In the genomic region with DNA sequence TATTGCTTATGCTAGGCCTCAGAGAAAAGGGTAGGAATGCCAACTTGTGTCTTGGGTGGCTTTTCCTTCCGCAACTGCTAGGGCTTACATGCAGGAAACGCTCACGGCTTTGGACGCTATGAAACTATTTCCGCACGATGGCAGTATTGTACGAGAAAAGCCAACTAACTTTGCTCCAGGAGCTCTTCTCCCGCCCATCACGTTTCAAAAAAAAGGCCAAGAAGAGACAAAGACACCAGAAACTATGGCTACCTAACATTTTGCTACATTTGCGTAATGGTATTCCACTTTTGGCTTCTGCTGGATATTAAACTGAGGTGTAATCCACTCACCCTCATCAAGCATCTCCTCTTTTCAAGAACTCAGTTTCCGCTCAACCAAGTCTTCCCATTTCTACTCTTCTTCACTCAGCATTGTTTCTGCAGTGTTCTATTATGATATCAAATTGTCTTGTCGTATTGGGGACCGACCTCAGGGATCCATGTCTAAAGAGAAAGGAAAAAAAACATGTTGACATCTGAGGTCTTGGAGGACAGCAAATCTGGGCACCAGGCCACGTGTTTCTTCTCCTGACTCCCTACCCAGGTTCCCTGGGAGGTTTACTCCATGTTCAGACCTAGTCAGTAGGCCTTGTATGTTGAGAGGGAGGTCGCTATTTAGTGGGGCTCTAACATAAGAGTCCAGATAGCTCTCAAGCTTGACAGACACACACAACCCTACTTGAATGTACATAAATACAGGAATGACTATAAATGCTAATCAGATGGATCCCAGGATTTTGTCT, we compare ENCODE assay signal across 7 cellular contexts.
A peak's percentile ranks its signal among the peaks of the same experiment; 100 is the strongest.
DNase-seq lines count a peak whose midpoint lies in the region; ATAC-seq and TF ChIP-seq lines count a peak whose summit lies in the region.

No MANE protein-coding gene starts in this region.

- ATAC-seq in GM18870 (IDR thresholded peaks at IDR 0.05; ENCODE audit: unreplicated experiment) (peak; percentile 59), gastrocnemius medialis (no peak), GM21447 (IDR thresholded peaks at IDR 0.05; ENCODE audit: unreplicated experiment) (no peak), HG03175 (IDR thresholded peaks at IDR 0.05; ENCODE audit: unreplicated experiment) (no peak)

- no peaks in the 10 kb centered on the region for H3K9me3 Mint-ChIP-seq in MCF 10A (ENCODE audit: unreplicated experiment)

- in situ Hi-C loops in gastrocnemius medialis (cut with MboI; ENCODE audit: low sequenced_read_pairs in 4 of 4), result no loop called here

- peak overlapping the region; percentile 92 for H3K27ac Mint-ChIP-seq in MCF 10A (ENCODE audit: low read depth, unreplicated experiment)

- peak overlapping the region in 2 of 4 donors; percentile 40 to 44 for H3K4me3 ChIP-seq in gastrocnemius medialis

- peaks cover 6% of the 10 kb centered on the region for H3K36me3 Mint-ChIP-seq in MCF 10A (ENCODE audit: insufficient read depth, unreplicated experiment)

- BruUV-seq in MCF 10A (replicated peaks; lab: Mats Ljungman, UMichigan), result no TSS peak

- no peaks in the 10 kb centered on the region for H3K36me3 ChIP-seq in gastrocnemius medialis

- TF ChIP-seq RAD21 in Ishikawa (IDR thresholded peaks at IDR 0.05; ENCODE audit: low read depth), result peak; percentile 71

- CTCF ChIA-PET in MCF 10A (lab: Yijun Ruan, JAX), result interaction anchor here (0.6 to 3.6 kb wide), 8 partner anchors 9 to 1260 kb away, joined by 3 to 12 read pairs (median 4); no protein-coding TSS in a partner anchor

- peaks cover 0 to 5% of the 10 kb centered on the region in 2 donors for H3K4me1 ChIP-seq in gastrocnemius medialis

- H3K4me3 Mint-ChIP-seq in MCF 10A (ENCODE audit: unreplicated experiment), result peak overlapping the region; percentile 69

- DNase-seq in MCF 10A (ENCODE audit: unreplicated experiment), result peak; percentile 94
- DNase-seq in gastrocnemius medialis, result no peak
- DNase-seq in glomerular visceral epithelial cell (ENCODE audit: extremely low spot score), result no peak

- no peaks in the 10 kb centered on the region for H3K27me3 ChIP-seq in gastrocnemius medialis

- no peak for TF ChIP-seq EP300 in Ishikawa (IDR thresholded peaks at IDR 0.05; ENCODE audit: borderline replicate concordance)

- peaks cover 16% of the 10 kb centered on the region for H3K4me1 Mint-ChIP-seq in MCF 10A (ENCODE audit: insufficient read depth, unreplicated experiment)

- POLR2A ChIA-PET in MCF 10A (lab: Yijun Ruan, JAX), result interaction anchor here (0.6 to 2.5 kb wide), 10 partner anchors 8 to 79 kb away, joined by 3 to 18 read pairs (median 4); no protein-coding TSS in a partner anchor

- no peaks in the 10 kb centered on the region for H3K9me3 ChIP-seq in gastrocnemius medialis

- intact Hi-C loops in MCF 10A (cut with micrococcal nuclease), result loop anchor here (1.0 to 2.0 kb wide), 2 partner anchors 9 to 79 kb away; no protein-coding TSS in a partner anchor
- intact Hi-C loops in gastrocnemius medialis (cut with DNase I; ENCODE audit: low total_unique reads), result no loop called here

- peak; percentile 54 for TF ChIP-seq CTCF in MCF 10A (IDR thresholded peaks at IDR 0.05; ENCODE audit: unreplicated experiment)
- TF ChIP-seq CTCF in gastrocnemius medialis (IDR thresholded peaks at IDR 0.05 in 4 of 5, conservative IDR thresholded peaks at IDR 0.05 in 1 of 5), result peak in 3 of 5 experiments; percentile 55 to 70 (median 56)

- H3K27ac ChIP-seq in gastrocnemius medialis, result peak overlapping the region in 2 of 4 donors; percentile 44 to 49

- no peak for TF ChIP-seq POLR2A in gastrocnemius medialis (IDR thresholded peaks at IDR 0.05)

- H3K27me3 Mint-ChIP-seq in MCF 10A (ENCODE audit: insufficient read depth, unreplicated experiment), result peaks cover 19% of the 10 kb centered on the region

TF ChIP-seq in Ishikawa, 13 proteins besides CTCF, POLR2A, EP300 and RAD21:
- no peak for TF ChIP-seq TEAD4 (IDR thresholded peaks at IDR 0.05)
- TF ChIP-seq, protein P1, sequence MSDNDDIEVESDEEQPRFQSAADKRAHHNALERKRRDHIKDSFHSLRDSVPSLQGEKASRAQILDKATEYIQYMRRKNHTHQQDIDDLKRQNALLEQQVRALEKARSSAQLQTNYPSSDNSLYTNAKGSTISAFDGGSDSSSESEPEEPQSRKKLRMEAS (IDR thresholded peaks at IDR 0.05), result 0 out of 2 replicates have a peak, but pooled peaks have one; percentile 14
- no peak for TF ChIP-seq CREB1 (IDR thresholded peaks at IDR 0.05; ENCODE audit: low read depth)
- TF ChIP-seq FOXM1 (IDR thresholded peaks at IDR 0.05; ENCODE audit: borderline replicate concordance, low read depth), result no peak
- TF ChIP-seq, protein P2, sequence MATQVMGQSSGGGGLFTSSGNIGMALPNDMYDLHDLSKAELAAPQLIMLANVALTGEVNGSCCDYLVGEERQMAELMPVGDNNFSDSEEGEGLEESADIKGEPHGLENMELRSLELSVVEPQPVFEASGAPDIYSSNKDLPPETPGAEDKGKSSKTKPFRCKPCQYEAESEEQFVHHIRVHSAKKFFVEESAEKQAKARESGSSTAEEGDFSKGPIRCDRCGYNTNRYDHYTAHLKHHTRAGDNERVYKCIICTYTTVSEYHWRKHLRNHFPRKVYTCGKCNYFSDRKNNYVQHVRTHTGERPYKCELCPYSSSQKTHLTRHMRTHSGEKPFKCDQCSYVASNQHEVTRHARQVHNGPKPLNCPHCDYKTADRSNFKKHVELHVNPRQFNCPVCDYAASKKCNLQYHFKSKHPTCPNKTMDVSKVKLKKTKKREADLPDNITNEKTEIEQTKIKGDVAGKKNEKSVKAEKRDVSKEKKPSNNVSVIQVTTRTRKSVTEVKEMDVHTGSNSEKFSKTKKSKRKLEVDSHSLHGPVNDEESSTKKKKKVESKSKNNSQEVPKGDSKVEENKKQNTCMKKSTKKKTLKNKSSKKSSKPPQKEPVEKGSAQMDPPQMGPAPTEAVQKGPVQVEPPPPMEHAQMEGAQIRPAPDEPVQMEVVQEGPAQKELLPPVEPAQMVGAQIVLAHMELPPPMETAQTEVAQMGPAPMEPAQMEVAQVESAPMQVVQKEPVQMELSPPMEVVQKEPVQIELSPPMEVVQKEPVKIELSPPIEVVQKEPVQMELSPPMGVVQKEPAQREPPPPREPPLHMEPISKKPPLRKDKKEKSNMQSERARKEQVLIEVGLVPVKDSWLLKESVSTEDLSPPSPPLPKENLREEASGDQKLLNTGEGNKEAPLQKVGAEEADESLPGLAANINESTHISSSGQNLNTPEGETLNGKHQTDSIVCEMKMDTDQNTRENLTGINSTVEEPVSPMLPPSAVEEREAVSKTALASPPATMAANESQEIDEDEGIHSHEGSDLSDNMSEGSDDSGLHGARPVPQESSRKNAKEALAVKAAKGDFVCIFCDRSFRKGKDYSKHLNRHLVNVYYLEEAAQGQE (IDR thresholded peaks at IDR 0.05; ENCODE audit: low read depth), result no peak
- peak; percentile 43; the same call in 1 of the 2 replicates for TF ChIP-seq CEBPB (IDR thresholded peaks at IDR 0.05)
- TF ChIP-seq ZBTB7A (IDR thresholded peaks at IDR 0.05; ENCODE audit: low read depth), result no peak
- TF ChIP-seq YY1 (IDR thresholded peaks at IDR 0.05; ENCODE audit: low read depth), result no peak
- no peak for TF ChIP-seq TAF1 (IDR thresholded peaks at IDR 0.05; ENCODE audit: low read depth)
- TF ChIP-seq TCF12 (IDR thresholded peaks at IDR 0.05; ENCODE audit: low read depth), result no peak
- TF ChIP-seq NFIC (IDR thresholded peaks at IDR 0.05), result no peak
- TF ChIP-seq, protein P3, sequence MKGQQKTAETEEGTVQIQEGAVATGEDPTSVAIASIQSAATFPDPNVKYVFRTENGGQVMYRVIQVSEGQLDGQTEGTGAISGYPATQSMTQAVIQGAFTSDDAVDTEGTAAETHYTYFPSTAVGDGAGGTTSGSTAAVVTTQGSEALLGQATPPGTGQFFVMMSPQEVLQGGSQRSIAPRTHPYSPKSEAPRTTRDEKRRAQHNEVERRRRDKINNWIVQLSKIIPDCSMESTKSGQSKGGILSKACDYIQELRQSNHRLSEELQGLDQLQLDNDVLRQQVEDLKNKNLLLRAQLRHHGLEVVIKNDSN (IDR thresholded peaks at IDR 0.05), result no peak
